In the genomic region with DNA sequence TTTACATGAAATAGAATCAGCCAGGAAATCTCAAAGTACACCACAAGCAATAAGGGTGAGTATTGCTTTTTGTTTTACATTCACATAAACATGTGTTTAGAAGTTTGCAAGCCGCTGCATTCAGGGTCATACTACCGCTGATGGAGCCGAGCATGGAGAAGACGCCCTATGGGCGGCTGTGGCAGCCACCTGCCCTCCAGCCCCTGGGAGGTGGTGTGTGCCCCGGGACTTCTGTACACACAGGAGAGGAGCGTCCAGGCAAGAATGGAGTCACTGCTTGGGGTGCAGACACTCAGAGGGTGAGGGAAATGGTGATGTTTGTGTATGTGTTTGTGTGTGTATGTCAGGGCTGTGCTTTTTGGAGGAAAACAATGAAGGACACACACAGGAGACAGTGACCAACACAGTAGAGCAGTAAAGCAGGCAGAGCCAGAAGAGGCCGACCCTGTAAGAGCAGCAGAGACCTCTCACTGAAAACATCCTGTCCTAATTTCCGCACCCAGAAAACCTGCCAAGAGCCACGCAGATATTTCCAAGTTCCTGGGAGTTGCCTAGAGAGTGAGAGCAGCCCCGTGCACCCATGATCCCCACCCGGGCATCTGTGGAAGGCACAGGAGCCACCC, we compare ENCODE assay signal across 1 cellular context.
TF ChIP-seq lines count a peak whose summit lies in the region.

No MANE protein-coding gene starts in this region.

TF ChIP-seq in SK-N-SH treated with all-trans-retinoic acid at 6 μM for 48 hours, 23 proteins besides CTCF, POLR2A, EP300 and RAD21 (continued from another document):
- TF ChIP-seq SNAI2 (CRISPR knock-in tag; IDR thresholded peaks at IDR 0.05) (no peak), RARB (CRISPR knock-in tag; IDR thresholded peaks at IDR 0.05) (no peak), PPARA (CRISPR knock-in tag; IDR thresholded peaks at IDR 0.05; ENCODE audit: borderline replicate concordance) (no peak), ZNF565 (CRISPR knock-in tag; conservative IDR thresholded peaks at IDR 0.05; ENCODE audit: low read depth) (no peak), ISL1 (CRISPR knock-in tag; IDR thresholded peaks at IDR 0.05) (no peak)
